ENCODE assay signal across 9 cellular contexts in the genomic region with DNA sequence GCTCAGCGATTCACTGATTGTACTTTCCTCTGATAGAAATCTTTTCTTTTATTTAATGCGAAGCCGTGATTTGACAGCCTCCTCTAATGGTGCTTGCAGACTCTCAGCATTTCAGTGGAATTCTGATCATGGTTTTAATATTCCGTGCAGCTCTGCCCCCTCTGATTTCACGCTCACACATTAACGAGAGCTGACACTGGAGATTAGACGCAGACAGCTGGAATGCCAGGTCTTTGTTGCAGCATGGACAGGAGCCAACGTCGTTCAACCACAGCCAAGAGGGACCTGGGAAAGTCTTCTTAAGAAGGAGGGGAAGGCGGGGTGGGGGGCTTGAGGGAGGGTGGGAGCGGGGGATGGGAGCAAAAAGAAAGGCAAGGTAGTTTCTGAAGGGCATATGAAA.
A peak's percentile ranks its signal among the peaks of the same experiment; 100 is the strongest.
DNase-seq lines count a peak whose midpoint lies in the region; TF ChIP-seq lines count a peak whose summit lies in the region.
"Had no signal": no experiment of that assay in that cellular context is flagged by ENCODE, and none has a peak within 500 bp of the region (broad histone marks: within the 10 kb centered on the region; RNA-seq: fewer than 3 reads in every experiment).

No MANE protein-coding gene starts in this region.

- H3K27ac Mint-ChIP-seq in neural crest cell (ENCODE audit: unreplicated experiment): no peak overlapping the region
- H3K27ac Mint-ChIP-seq: activated naive CD4-positive, alpha-beta T cell treated with anti-CD3 and anti-CD28 coated beads, Interleukin-2, amount 50 U/mL, for 24 hours had no signal

- no peak for TF ChIP-seq CTCF in fibroblast of the aortic adventitia (IDR thresholded peaks at IDR 0.05; ENCODE audit: insufficient read depth, low read length)
- TF ChIP-seq CTCF in neural crest cell (conservative IDR thresholded peaks at IDR 0.05): no peak

- H3K4me3 ChIP-seq in fibroblast of the aortic adventitia (ENCODE audit: low read depth, low read length): peak overlapping the region; percentile 50

- H3K4me3 Mint-ChIP-seq in neural crest cell: no peak overlapping the region
- H3K4me3 Mint-ChIP-seq: activated naive CD4-positive, alpha-beta T cell treated with anti-CD3 and anti-CD28 coated beads, Interleukin-2, amount 50 U/mL, for 24 hours had no signal

- peaks cover 21% of the 10 kb centered on the region for H3K4me1 Mint-ChIP-seq in neural crest cell
- H3K4me1 Mint-ChIP-seq: activated naive CD4-positive, alpha-beta T cell treated with anti-CD3 and anti-CD28 coated beads, Interleukin-2, amount 50 U/mL, for 24 hours had no signal

- peak; percentile 15 for DNase-seq in COLO829 (ENCODE audit: low spot score)
- DNase-seq in NCI-H2227 (lab: John Stamatoyannopoulos, UW; ENCODE audit: unreplicated experiment): peak; percentile 42
- peak; percentile 79 for DNase-seq in fibroblast of the aortic adventitia (ENCODE audit: low read depth)
- peak; percentile 12 for DNase-seq in neural crest cell (ENCODE audit: low read depth, low spot score)
- no peak for DNase-seq in HuH-7.5 (ENCODE audit: low spot score)
- DNase-seq in NK-92 (lab: John Stamatoyannopoulos, UW; ENCODE audit: unreplicated experiment): no peak
- no peak for DNase-seq in activated CD4-positive, alpha-beta T cell treated with anti-CD3 and anti-CD28 coated beads, Interleukin-2, amount 50 U/mL, for 48 hours
- no peak for DNase-seq in OCI-M1 (lab: John Stamatoyannopoulos, UW)

- peaks cover 3% of the 10 kb centered on the region for H3K27me3 Mint-ChIP-seq in neural crest cell (ENCODE audit: low read depth)

- H3K9me3 Mint-ChIP-seq in neural crest cell: no peaks in the 10 kb centered on the region
- H3K9me3 Mint-ChIP-seq: activated naive CD4-positive, alpha-beta T cell treated with anti-CD3 and anti-CD28 coated beads, Interleukin-2, amount 50 U/mL, for 24 hours had no signal

- no peaks in the 10 kb centered on the region for H3K36me3 Mint-ChIP-seq in neural crest cell (ENCODE audit: low read depth)
- H3K36me3 Mint-ChIP-seq: activated naive CD4-positive, alpha-beta T cell treated with anti-CD3 and anti-CD28 coated beads, Interleukin-2, amount 50 U/mL, for 24 hours had no signal

Comparison
In these comparisons a context has a peak if more than half of its experiments do, and no peak if none do; other contexts are left out.
1. DNase-seq: peak in COLO829 (single experiment), NCI-H2227 (single experiment), fibroblast of the aortic adventitia (single experiment) and neural crest cell (single experiment); none in HuH-7.5 (single experiment), NK-92 (single experiment), activated CD4-positive, alpha-beta T cell treated with anti-CD3 and anti-CD28 coated beads, Interleukin-2, amount 50 U/mL, for 48 hours (0 of 2) and OCI-M1 (single experiment).